1 cellular context compared by ENCODE assay signal in the genomic region with DNA sequence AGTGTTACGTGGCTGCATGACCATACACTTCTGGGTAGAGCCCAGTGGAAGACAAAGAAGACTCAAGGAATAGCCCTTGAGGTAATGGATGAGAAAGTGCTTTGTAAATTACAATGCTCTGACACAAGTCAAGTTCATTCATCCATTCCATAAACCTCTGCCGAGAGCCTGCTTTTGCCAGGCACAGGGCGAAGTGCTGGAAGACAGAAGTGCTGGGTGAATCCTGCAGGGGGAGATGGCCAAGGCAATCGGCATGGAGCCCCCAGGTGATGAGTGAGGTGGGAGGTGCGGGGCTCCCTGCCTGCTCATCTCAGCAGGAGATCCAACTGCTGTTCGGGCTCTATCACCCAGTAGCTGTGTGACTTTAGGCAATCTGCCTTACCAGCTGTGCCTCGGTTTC.
TF ChIP-seq lines count a peak whose summit lies in the region.

No MANE protein-coding gene starts in this region.

TF ChIP-seq in IMR-90, 13 proteins besides CTCF, POLR2A, EP300 and RAD21:
- TF ChIP-seq CEBPB (IDR thresholded peaks at IDR 0.05; ENCODE audit: low read depth, low read length) (no peak), MAZ (IDR thresholded peaks at IDR 0.05; ENCODE audit: borderline replicate concordance, low read depth, low read length) (no peak), CHD1 (IDR thresholded peaks at IDR 0.05; ENCODE audit: low read depth, low read length) (no peak), FOS (IDR thresholded peaks at IDR 0.05; ENCODE audit: low read depth, low read length) (no peak), RCOR1 (IDR thresholded peaks at IDR 0.05; ENCODE audit: insufficient replicate concordance, low read length) (no peak)
- TF ChIP-seq, protein P1, sequence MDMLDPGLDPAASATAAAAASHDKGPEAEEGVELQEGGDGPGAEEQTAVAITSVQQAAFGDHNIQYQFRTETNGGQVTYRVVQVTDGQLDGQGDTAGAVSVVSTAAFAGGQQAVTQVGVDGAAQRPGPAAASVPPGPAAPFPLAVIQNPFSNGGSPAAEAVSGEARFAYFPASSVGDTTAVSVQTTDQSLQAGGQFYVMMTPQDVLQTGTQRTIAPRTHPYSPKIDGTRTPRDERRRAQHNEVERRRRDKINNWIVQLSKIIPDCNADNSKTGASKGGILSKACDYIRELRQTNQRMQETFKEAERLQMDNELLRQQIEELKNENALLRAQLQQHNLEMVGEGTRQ (IDR thresholded peaks at IDR 0.05; ENCODE audit: low read depth, low read length) = no peak
- TF ChIP-seq, protein P2, sequence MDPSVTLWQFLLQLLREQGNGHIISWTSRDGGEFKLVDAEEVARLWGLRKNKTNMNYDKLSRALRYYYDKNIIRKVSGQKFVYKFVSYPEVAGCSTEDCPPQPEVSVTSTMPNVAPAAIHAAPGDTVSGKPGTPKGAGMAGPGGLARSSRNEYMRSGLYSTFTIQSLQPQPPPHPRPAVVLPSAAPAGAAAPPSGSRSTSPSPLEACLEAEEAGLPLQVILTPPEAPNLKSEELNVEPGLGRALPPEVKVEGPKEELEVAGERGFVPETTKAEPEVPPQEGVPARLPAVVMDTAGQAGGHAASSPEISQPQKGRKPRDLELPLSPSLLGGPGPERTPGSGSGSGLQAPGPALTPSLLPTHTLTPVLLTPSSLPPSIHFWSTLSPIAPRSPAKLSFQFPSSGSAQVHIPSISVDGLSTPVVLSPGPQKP (IDR thresholded peaks at IDR 0.05; ENCODE audit: borderline replicate concordance, low read depth, low read length) = no peak
